ENCODE assay signal across 10 cellular contexts in the genomic region with DNA sequence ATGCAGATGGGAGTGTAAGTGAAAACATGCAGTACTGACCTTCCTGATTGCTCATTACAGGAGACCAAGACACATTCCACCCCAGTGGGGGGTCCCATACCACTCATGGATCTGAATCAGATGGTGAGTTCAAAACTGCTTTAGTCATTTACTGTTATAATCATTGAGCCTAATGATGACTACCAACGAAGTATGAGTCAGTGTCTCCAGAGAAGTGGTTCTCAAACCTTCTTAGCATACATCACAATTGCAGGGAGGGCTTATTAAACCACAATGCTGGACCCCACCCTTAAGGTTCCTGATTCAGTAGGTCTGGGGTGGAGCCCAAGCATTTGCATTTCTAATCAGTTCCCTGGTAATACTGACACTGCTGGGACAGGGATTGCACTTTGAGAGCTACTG.
DNase-seq lines count a peak whose midpoint lies in the region; ATAC-seq, FAIRE-seq and TF ChIP-seq lines count a peak whose summit lies in the region.
"Had no signal": no experiment of that assay in that cellular context is flagged by ENCODE, and none has a peak within 500 bp of the region (broad histone marks: within the 10 kb centered on the region; RNA-seq: fewer than 3 reads in every experiment).

No MANE protein-coding gene starts in this region.

- in situ Hi-C loops in HepG2 (cut with HindIII; ENCODE audit: extremely low pct_ligation_motif_present, low pct_unique_long_range_greater_than_20kb), result no loop called here

- H3K9me3 ChIP-seq in HUES6 (ENCODE audit: control insufficient read depth, insufficient read depth, low read depth, low read length) (peaks cover 2% of the 10 kb centered on the region; the same call in 1 of the 2 replicates), mesenchymal stem cell (ENCODE audit: control insufficient read depth, low read length) (peaks cover 3% of the 10 kb centered on the region), HepG2 (ENCODE audit: low read length) (no peaks in the 10 kb centered on the region)
- H3K9me3 ChIP-seq: body of pancreas had no signal

- H3K27me3 ChIP-seq in HUES6 (ENCODE audit: control insufficient read depth, insufficient read depth, low read length) (no peaks in the 10 kb centered on the region), mesenchymal stem cell (ENCODE audit: control insufficient read depth in 1 of 2, insufficient read depth in 1 of 2, low read length in 2 of 2) (no peaks in the 10 kb centered on the region), HepG2 (ENCODE audit: control insufficient read depth in 1 of 2, insufficient read depth in 2 of 2, low read length in 2 of 2) (peaks cover 0 to 4% of the 10 kb centered on the region in 2 experiments; a peak in 1 of 5 replicates)
- H3K27me3 ChIP-seq: body of pancreas had no signal

- TF ChIP-seq POLR2A in HepG2 (IDR thresholded peaks at IDR 0.05; ENCODE audit: insufficient read depth in 1 of 2, low read depth in 2 of 2, low read length in 2 of 2), result no peak

- H3K27ac ChIP-seq in HUES6 (ENCODE audit: low read depth, low read length), result peak overlapping the region; percentile 88
- H3K27ac ChIP-seq in mesenchymal stem cell (ENCODE audit: low read length, poor library complexity, severe bottlenecking), result peak overlapping the region; percentile 86
- no peak overlapping the region for H3K27ac ChIP-seq in HepG2 (ENCODE audit: extremely low read length, insufficient read depth, low read length)
- H3K27ac ChIP-seq: body of pancreas, KMS-11 had no signal

- H3K4me2 ChIP-seq in mesenchymal stem cell (ENCODE audit: low read length, poor library complexity, severe bottlenecking), result peak overlapping the region; percentile 5
- no peak overlapping the region for H3K4me2 ChIP-seq in HepG2 (ENCODE audit: low read depth, low read length)
- H3K4me2 ChIP-seq: KMS-11 had no signal

- TF ChIP-seq EP300 in HepG2 (IDR thresholded peaks at IDR 0.05; ENCODE audit: low read depth in 2 of 2, low read length in 2 of 2) (no peak), HepG2 (CRISPR knock-in tag; IDR thresholded peaks at IDR 0.05; ENCODE audit: borderline replicate concordance) (no peak)

- no TSS peak for BruUV-seq in HepG2 (replicated peaks; lab: Mats Ljungman, UMichigan)

- TF ChIP-seq CTCF in AG04449 (IDR thresholded peaks at IDR 0.05; ENCODE audit: insufficient read depth, low read length, missing control alignments) (no peak), HepG2 (CRISPR knock-in tag; IDR thresholded peaks at IDR 0.05) (no peak)

- no peak for TF ChIP-seq RAD21 in HepG2 (CRISPR knock-in tag; IDR thresholded peaks at IDR 0.05)

- 0% methylated on average over 1 of the region's 1 CpG for WGBS in mesenchymal stem cell
- WGBS in HepG2 (ENCODE audit: low lambda C conversion rate), result 11% methylated on average over 1 of the region's 1 CpG

- H3K9ac ChIP-seq in HUES6 (ENCODE audit: low read length) (peak overlapping the region; percentile 42), mesenchymal stem cell (ENCODE audit: low read length) (peak overlapping the region; percentile 80), HepG2 (ENCODE audit: insufficient read depth, low read depth, low read length) (no peak overlapping the region)
- H3K9ac ChIP-seq: KMS-11 had no signal

- intact Hi-C loops in HepG2 (cut with micrococcal nuclease; ENCODE audit: unreplicated experiment), result no loop called here

- H3K79me1 ChIP-seq in mesenchymal stem cell (replicated peaks; ENCODE audit: low read length, poor library complexity, severe bottlenecking), result peaks cover 19% of the 10 kb centered on the region

- no peak overlapping the region for H3K14ac ChIP-seq in mesenchymal stem cell (ENCODE audit: low read length in 2 of 2)

- H3K23ac ChIP-seq in mesenchymal stem cell (ENCODE audit: low read length in 2 of 2), result no peak overlapping the region

- H3K36me3 ChIP-seq in HUES6 (ENCODE audit: control insufficient read depth, insufficient read depth, low read length) (peaks cover 10% of the 10 kb centered on the region), mesenchymal stem cell (ENCODE audit: control insufficient read depth in 1 of 2, insufficient read depth in 2 of 2, low read depth in 1 of 2, low read length in 2 of 2) (peaks cover 9 to 82% of the 10 kb centered on the region in 2 experiments), HepG2 (replicated peaks in 1 of 2; ENCODE audit: control insufficient read depth in 1 of 2, insufficient read depth in 2 of 2, low read length in 2 of 2) (no peaks in the 10 kb centered on the region)

- H2AK5ac ChIP-seq in mesenchymal stem cell (ENCODE audit: low read length, severe bottlenecking), result no peak overlapping the region

- no peak overlapping the region for H3K4me3 ChIP-seq in AG04449 (ENCODE audit: low read depth, low read length)
- no peak overlapping the region for H3K4me3 ChIP-seq in HUES6 (ENCODE audit: low read depth, low read length)
- no peak overlapping the region for H3K4me3 ChIP-seq in mesenchymal stem cell (ENCODE audit: insufficient read depth in 1 of 2, low read depth in 1 of 2, low read length in 2 of 2)
- H3K4me3 ChIP-seq in HepG2 (replicated peaks in 1 of 3; ENCODE audit: insufficient read depth in 1 of 3, low read depth in 2 of 3, low read length in 3 of 3), result no peak overlapping the region
- H3K4me3 ChIP-seq: body of pancreas had no signal

- no peak overlapping the region for H2BK5ac ChIP-seq in mesenchymal stem cell (ENCODE audit: low read depth, low read length, poor library complexity, severe bottlenecking)

- no peaks in the 10 kb centered on the region for H3K79me2 ChIP-seq in HepG2 (ENCODE audit: insufficient read depth, low read length)

- peak overlapping the region; percentile 67 for H4K8ac ChIP-seq in mesenchymal stem cell (ENCODE audit: low read length)

- H4K91ac ChIP-seq in mesenchymal stem cell (ENCODE audit: low read length), result no peak overlapping the region

- H3K4ac ChIP-seq in mesenchymal stem cell (ENCODE audit: low read depth in 1 of 2, low read length in 2 of 2), result peak overlapping the region in 1 of 2 experiments; percentile 13

- peak overlapping the region in 1 of 2 experiments; percentile 19 for H3K18ac ChIP-seq in mesenchymal stem cell (ENCODE audit: low read depth in 1 of 2, low read length in 2 of 2)

- CTCF ChIA-PET in AG04449 (lab: Yijun Ruan, JAX), result no interaction called here
- CTCF ChIA-PET in HepG2 (lab: Yijun Ruan, JAX; ENCODE audit: low intra/inter-chr PET ratio, low total read pairs), result no interaction called here

- H3K4me1 ChIP-seq in HUES6 (ENCODE audit: control insufficient read depth, insufficient read depth, low read length) (peaks cover 31% of the 10 kb centered on the region), mesenchymal stem cell (ENCODE audit: control insufficient read depth, insufficient read depth, low read depth, low read length) (peaks cover 8% of the 10 kb centered on the region), HepG2 (ENCODE audit: insufficient read depth, low read length) (peaks cover 12% of the 10 kb centered on the region)

- peak; percentile 93 for DNase-seq in AG04449 (ENCODE audit: low read depth, low spot score)
- DNase-seq in amniotic epithelial cell (ENCODE audit: low read depth), result peak; percentile 86
- DNase-seq in mesenchymal stem cell, result peak; percentile 94
- no peak for DNase-seq in HepG2 (ENCODE audit: low spot score)
- no peak for DNase-seq in NCI-H146 (lab: John Stamatoyannopoulos, UW)
- no peak for DNase-seq in 8988T
- DNase-seq: body of pancreas had no signal

- H2AFZ ChIP-seq in mesenchymal stem cell (ENCODE audit: low read depth, low read length) (no peak overlapping the region), HepG2 (ENCODE audit: low read length) (no peak overlapping the region)

- ATAC-seq in HepG2, result no peak
- ATAC-seq in HG03025 (IDR thresholded peaks at IDR 0.05; ENCODE audit: low FRiP score, unreplicated experiment), result no peak
- ATAC-seq: body of pancreas had no signal

- no peaks in the 10 kb centered on the region for H4K20me1 ChIP-seq in HepG2 (ENCODE audit: insufficient read depth, low read length)

- POLR2A ChIA-PET in AG04449 (lab: Yijun Ruan, JAX), result interaction anchor here (0.6 kb wide), 1 partner anchor 54 kb away, joined by 3 read pairs; no protein-coding TSS in a partner anchor
- POLR2A ChIA-PET in HepG2 (lab: Yijun Ruan, JAX), result no interaction called here

- no peak for FAIRE-seq in HepG2 (lab: Jason Lieb, UNC)

- no peak overlapping the region for H2BK120ac ChIP-seq in mesenchymal stem cell (ENCODE audit: low read depth, low read length)

- no peak overlapping the region for H2BK12ac ChIP-seq in mesenchymal stem cell (ENCODE audit: low read length in 2 of 2)

- H2BK15ac ChIP-seq in mesenchymal stem cell (ENCODE audit: low read depth, poor library complexity, severe bottlenecking), result no peak overlapping the region

TF ChIP-seq in HepG2, 621 proteins besides CTCF, POLR2A, EP300 and RAD21 (continues in another document):
- TF ChIP-seq GATA4 (IDR thresholded peaks at IDR 0.05; ENCODE audit: borderline replicate concordance, low read depth) (no peak), U2AF2 (IDR thresholded peaks at IDR 0.05; ENCODE audit: low read depth, low read length) (no peak), HNRNPK (IDR thresholded peaks at IDR 0.05; ENCODE audit: low read depth, low read length, poor library complexity, severe bottlenecking) (no peak)
- TF ChIP-seq, protein P1, sequence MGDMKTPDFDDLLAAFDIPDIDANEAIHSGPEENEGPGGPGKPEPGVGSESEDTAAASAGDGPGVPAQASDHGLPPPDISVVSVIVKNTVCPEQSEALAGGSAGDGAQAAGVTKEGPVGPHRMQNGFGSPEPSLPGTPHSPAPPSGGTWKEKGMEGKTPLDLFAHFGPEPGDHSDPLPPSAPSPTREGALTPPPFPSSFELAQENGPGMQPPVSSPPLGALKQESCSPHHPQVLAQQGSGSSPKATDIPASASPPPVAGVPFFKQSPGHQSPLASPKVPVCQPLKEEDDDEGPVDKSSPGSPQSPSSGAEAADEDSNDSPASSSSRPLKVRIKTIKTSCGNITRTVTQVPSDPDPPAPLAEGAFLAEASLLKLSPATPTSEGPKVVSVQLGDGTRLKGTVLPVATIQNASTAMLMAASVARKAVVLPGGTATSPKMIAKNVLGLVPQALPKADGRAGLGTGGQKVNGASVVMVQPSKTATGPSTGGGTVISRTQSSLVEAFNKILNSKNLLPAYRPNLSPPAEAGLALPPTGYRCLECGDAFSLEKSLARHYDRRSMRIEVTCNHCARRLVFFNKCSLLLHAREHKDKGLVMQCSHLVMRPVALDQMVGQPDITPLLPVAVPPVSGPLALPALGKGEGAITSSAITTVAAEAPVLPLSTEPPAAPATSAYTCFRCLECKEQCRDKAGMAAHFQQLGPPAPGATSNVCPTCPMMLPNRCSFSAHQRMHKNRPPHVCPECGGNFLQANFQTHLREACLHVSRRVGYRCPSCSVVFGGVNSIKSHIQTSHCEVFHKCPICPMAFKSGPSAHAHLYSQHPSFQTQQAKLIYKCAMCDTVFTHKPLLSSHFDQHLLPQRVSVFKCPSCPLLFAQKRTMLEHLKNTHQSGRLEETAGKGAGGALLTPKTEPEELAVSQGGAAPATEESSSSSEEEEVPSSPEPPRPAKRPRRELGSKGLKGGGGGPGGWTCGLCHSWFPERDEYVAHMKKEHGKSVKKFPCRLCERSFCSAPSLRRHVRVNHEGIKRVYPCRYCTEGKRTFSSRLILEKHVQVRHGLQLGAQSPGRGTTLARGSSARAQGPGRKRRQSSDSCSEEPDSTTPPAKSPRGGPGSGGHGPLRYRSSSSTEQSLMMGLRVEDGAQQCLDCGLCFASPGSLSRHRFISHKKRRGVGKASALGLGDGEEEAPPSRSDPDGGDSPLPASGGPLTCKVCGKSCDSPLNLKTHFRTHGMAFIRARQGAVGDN (CRISPR knock-in tag; IDR thresholded peaks at IDR 0.05), result no peak

Comparison
In these comparisons a context has a peak if more than half of its experiments do, and no peak if none do; other contexts are left out.
1. DNase-seq: peak in AG04449 (single experiment), amniotic epithelial cell (single experiment) and mesenchymal stem cell (single experiment); none in HepG2 (single experiment), NCI-H146 (single experiment) and 8988T (single experiment).